16 cellular contexts compared by ENCODE assay signal in the genomic region with DNA sequence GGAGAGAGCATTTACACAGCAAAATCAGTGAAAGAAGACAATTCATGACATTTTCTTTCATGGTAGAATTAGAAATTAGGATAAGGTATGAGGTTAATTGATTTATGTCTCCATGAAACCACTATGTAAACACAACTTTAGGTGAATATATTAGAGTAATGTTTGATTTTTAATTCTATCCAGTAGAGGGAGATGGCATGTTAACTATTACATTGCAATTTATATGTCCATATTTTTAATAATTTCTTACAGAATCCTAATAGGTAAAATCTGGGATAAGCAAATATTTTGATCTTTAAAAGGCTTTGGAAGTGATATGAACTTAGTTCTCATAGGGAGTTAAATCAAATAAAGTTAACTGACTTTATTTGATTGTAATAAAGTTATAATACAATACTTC.
DNase-seq lines count a peak whose midpoint lies in the region; ATAC-seq and TF ChIP-seq lines count a peak whose summit lies in the region.
"Had no signal": no experiment of that assay in that cellular context is flagged by ENCODE, and none has a peak within 500 bp of the region (broad histone marks: within the 10 kb centered on the region; RNA-seq: fewer than 3 reads in every experiment).

No MANE protein-coding gene starts in this region.

- no peak overlapping the region for H2AFZ ChIP-seq in smooth muscle cell (ENCODE audit: low read depth)
- H2AFZ ChIP-seq in mesenchymal stem cell (ENCODE audit: low read depth, low read length), result no peak overlapping the region

- intact Hi-C loops in heart right ventricle (cut with DNase I), result loop anchor here in 1 of 10 donors (10.0 kb wide), 1 partner anchor 370 kb away; a partner anchor contains a TSS
- intact Hi-C loops in right cardiac atrium (cut with DNase I), result loop anchor here in 1 of 4 donors (10.0 kb wide), 1 partner anchor 380 kb away; no protein-coding TSS in a partner anchor

- H3K14ac ChIP-seq in mesenchymal stem cell (ENCODE audit: low read length in 2 of 2), result no peak overlapping the region

- ATAC-seq in heart right ventricle, result no peak
- ATAC-seq in right cardiac atrium, result no peak
- no peak for ATAC-seq in GM21390 (IDR thresholded peaks at IDR 0.05; ENCODE audit: unreplicated experiment)
- ATAC-seq: esophagus mucosa, left colon had no signal

- H3K23ac ChIP-seq in mesenchymal stem cell (ENCODE audit: low read length in 2 of 2), result no peak overlapping the region

- no peak for DNase-seq in heart right ventricle
- no peak for DNase-seq in right cardiac atrium
- peak in 1 of 2 experiments; percentile 35 for DNase-seq in SJCRH30
- DNase-seq in fibroblast of pulmonary artery (ENCODE audit: low read depth), result peak; percentile 49
- no peak for DNase-seq in smooth muscle cell (lab: John Stamatoyannopoulos, UW; ENCODE audit: unreplicated experiment)
- DNase-seq in activated gamma-delta T cell (lab: John Stamatoyannopoulos, UW), result no peak
- no peak for DNase-seq in mesenchymal stem cell
- DNase-seq: activated CD4-positive, alpha-beta memory T cell treated with anti-CD3 and anti-CD28 coated beads for 36 hours; adrenal gland; hypothalamus; left colon; NCI-H1105 treated with DMSO at 0.1 percent for 48 hours; stomach had no signal

- H2BK15ac ChIP-seq in mesenchymal stem cell (ENCODE audit: low read depth, poor library complexity, severe bottlenecking), result no peak overlapping the region

- no peak overlapping the region for H3K9ac ChIP-seq in smooth muscle cell (ENCODE audit: low read depth)
- H3K9ac ChIP-seq in mesenchymal stem cell (ENCODE audit: low read length), result no peak overlapping the region

- H3K9me3 ChIP-seq in heart right ventricle (no peaks in the 10 kb centered on the region), right cardiac atrium (ENCODE audit: control insufficient read depth, low read length) (no peaks in the 10 kb centered on the region), SJCRH30 (replicated peaks) (no peaks in the 10 kb centered on the region), smooth muscle cell (replicated peaks; ENCODE audit: low read depth) (no peaks in the 10 kb centered on the region), mesenchymal stem cell (ENCODE audit: control insufficient read depth, low read length) (no peaks in the 10 kb centered on the region)
- H3K9me3 ChIP-seq: adrenal gland, prostate gland, stomach had no signal

- H2BK120ac ChIP-seq in mesenchymal stem cell (ENCODE audit: low read depth, low read length), result no peak overlapping the region

- H4K8ac ChIP-seq in mesenchymal stem cell (ENCODE audit: low read length), result no peak overlapping the region

- H3K79me2 ChIP-seq in smooth muscle cell (ENCODE audit: low read depth), result no peaks in the 10 kb centered on the region

- H3F3A ChIP-seq in smooth muscle cell (ENCODE audit: low read depth), result no peaks in the 10 kb centered on the region

- no peak overlapping the region for H3K27ac ChIP-seq in heart right ventricle
- no peak overlapping the region for H3K27ac ChIP-seq in right cardiac atrium (ENCODE audit: low read length)
- peak overlapping the region; percentile 51 for H3K27ac ChIP-seq in SJCRH30
- H3K27ac ChIP-seq in smooth muscle cell (ENCODE audit: low read depth), result no peak overlapping the region
- no peak overlapping the region for H3K27ac ChIP-seq in mesenchymal stem cell (ENCODE audit: low read length, poor library complexity, severe bottlenecking)
- H3K27ac ChIP-seq: adrenal gland, prostate gland, stomach had no signal

- no peak overlapping the region for H2BK12ac ChIP-seq in mesenchymal stem cell (ENCODE audit: low read length in 2 of 2)

- no peak overlapping the region for H3K4me3 ChIP-seq in heart right ventricle
- H3K4me3 ChIP-seq in right cardiac atrium (ENCODE audit: low read length), result no peak overlapping the region
- no peak overlapping the region for H3K4me3 ChIP-seq in SJCRH30
- no peak overlapping the region for H3K4me3 ChIP-seq in fibroblast of pulmonary artery (replicated peaks; ENCODE audit: low read depth, low read length)
- H3K4me3 ChIP-seq in smooth muscle cell, result no peak overlapping the region
- H3K4me3 ChIP-seq in mesenchymal stem cell (ENCODE audit: insufficient read depth in 1 of 2, low read depth in 1 of 2, low read length in 2 of 2), result no peak overlapping the region
- H3K4me3 ChIP-seq: adrenal gland, prostate gland, stomach had no signal

- H4K91ac ChIP-seq in mesenchymal stem cell (ENCODE audit: low read length), result no peak overlapping the region

- H3K4me1 ChIP-seq in heart right ventricle, result peaks cover 0 to 13% (median 4%) of the 10 kb centered on the region in 9 donors
- no peaks in the 10 kb centered on the region for H3K4me1 ChIP-seq in right cardiac atrium (ENCODE audit: control insufficient read depth, insufficient read depth, low read length)
- H3K4me1 ChIP-seq in SJCRH30, result peaks cover 13% of the 10 kb centered on the region
- H3K4me1 ChIP-seq in smooth muscle cell (ENCODE audit: low read depth), result peaks cover under 1% of the 10 kb centered on the region
- H3K4me1 ChIP-seq in mesenchymal stem cell (ENCODE audit: control insufficient read depth, insufficient read depth, low read depth, low read length), result peaks cover 1% of the 10 kb centered on the region
- H3K4me1 ChIP-seq: adrenal gland, prostate gland, stomach had no signal

- no peak overlapping the region for H2BK5ac ChIP-seq in mesenchymal stem cell (ENCODE audit: low read depth, low read length, poor library complexity, severe bottlenecking)

- H3K4ac ChIP-seq in mesenchymal stem cell (ENCODE audit: low read depth in 1 of 2, low read length in 2 of 2), result no peak overlapping the region

- no peaks in the 10 kb centered on the region for H4K20me1 ChIP-seq in smooth muscle cell (ENCODE audit: low read depth)

- no peak overlapping the region for H3K4me2 ChIP-seq in smooth muscle cell
- no peak overlapping the region for H3K4me2 ChIP-seq in mesenchymal stem cell (ENCODE audit: low read length, poor library complexity, severe bottlenecking)

- H3K27me3 ChIP-seq in heart right ventricle (no peaks in the 10 kb centered on the region), right cardiac atrium (ENCODE audit: control insufficient read depth, insufficient read depth) (no peaks in the 10 kb centered on the region), SJCRH30 (no peaks in the 10 kb centered on the region), smooth muscle cell (ENCODE audit: low read depth) (no peaks in the 10 kb centered on the region), mesenchymal stem cell (ENCODE audit: control insufficient read depth in 1 of 2, insufficient read depth in 1 of 2, low read length in 2 of 2) (no peaks in the 10 kb centered on the region)
- H3K27me3 ChIP-seq: adrenal gland had no signal

- H3K36me3 ChIP-seq in heart right ventricle (no peaks in the 10 kb centered on the region), SJCRH30 (no peaks in the 10 kb centered on the region), smooth muscle cell (ENCODE audit: low read depth) (no peaks in the 10 kb centered on the region), mesenchymal stem cell (ENCODE audit: control insufficient read depth in 1 of 2, insufficient read depth in 2 of 2, low read depth in 1 of 2, low read length in 2 of 2) (no peaks in the 10 kb centered on the region)
- H3K36me3 ChIP-seq: adrenal gland, prostate gland, stomach had no signal

- no peak overlapping the region for H3K18ac ChIP-seq in mesenchymal stem cell (ENCODE audit: low read depth in 1 of 2, low read length in 2 of 2)

- no peaks in the 10 kb centered on the region for H3K79me1 ChIP-seq in mesenchymal stem cell (replicated peaks; ENCODE audit: low read length, poor library complexity, severe bottlenecking)

- H2AK5ac ChIP-seq in mesenchymal stem cell (ENCODE audit: low read length, severe bottlenecking), result no peak overlapping the region

- TF ChIP-seq CTCF in heart right ventricle (IDR thresholded peaks at IDR 0.05) (peak in 6 of 9 donors; percentile 17 to 50 (median 44)), fibroblast of pulmonary artery (IDR thresholded peaks at IDR 0.05; ENCODE audit: low read length, missing control alignments) (peak; percentile 41), smooth muscle cell (IDR thresholded peaks at IDR 0.05; ENCODE audit: borderline replicate concordance, insufficient read depth, poor library complexity, severe bottlenecking) (peak; percentile 14)
